17 cellular contexts compared by ENCODE assay signal in genomic region chr11:12922418-12922817, GRCh38.
DNase-seq lines count a peak whose midpoint lies in the region; ATAC-seq, FAIRE-seq and TF ChIP-seq lines count a peak whose summit lies in the region.
"Had no signal": no experiment of that assay in that cellular context is flagged by ENCODE, and none has a peak within 500 bp of the region (broad histone marks: within the 10 kb centered on the region; RNA-seq: fewer than 3 reads in every experiment).

No MANE protein-coding gene starts in this region.

- intact Hi-C loops in mammary epithelial cell (cut with micrococcal nuclease): no loop called here
- intact Hi-C loops in breast epithelium (cut with DNase I; ENCODE audit: low total_unique reads): no loop called here
- intact Hi-C loops in K562 (cut with micrococcal nuclease): no loop called here
- intact Hi-C loops in left colon (cut with DNase I, micrococcal nuclease): no loop called here

- no peak for TF ChIP-seq RAD21 in K562 (CRISPR knock-in tag; conservative IDR thresholded peaks at IDR 0.05 in 1 of 2, IDR thresholded peaks at IDR 0.05 in 1 of 2)

- BruUV-seq in mammary epithelial cell (replicated peaks; lab: Mats Ljungman, UMichigan) (no TSS peak), K562 (replicated peaks; lab: Mats Ljungman, UMichigan) (no TSS peak)

- no peaks in the 10 kb centered on the region for H4K20me1 ChIP-seq in mammary epithelial cell (ENCODE audit: insufficient read depth, low read length)
- no peaks in the 10 kb centered on the region for H4K20me1 ChIP-seq in K562 (replicated peaks; ENCODE audit: control insufficient read depth, insufficient read depth, low read length)

- H3K9ac ChIP-seq in mammary epithelial cell (ENCODE audit: insufficient read depth, low read length) (no peak overlapping the region), K562 (ENCODE audit: insufficient read depth in 1 of 2, low read depth in 2 of 2, low read length in 2 of 2) (no peak overlapping the region)

- TF ChIP-seq POLR2A in breast epithelium (IDR thresholded peaks at IDR 0.05): no peak
- no peak for TF ChIP-seq POLR2A in K562 (conservative IDR thresholded peaks at IDR 0.05)

- dilution Hi-C loops in mammary epithelial cell (cut with HindIII; ENCODE audit: low sequenced_read_pairs): no loop called here

- H3K4me2 ChIP-seq in mammary epithelial cell (ENCODE audit: insufficient read depth, low read depth, low read length): no peak overlapping the region
- no peak overlapping the region for H3K4me2 ChIP-seq in K562 (ENCODE audit: insufficient read depth, low read length)

- H3K9me1 ChIP-seq in K562 (ENCODE audit: control insufficient read depth, insufficient read depth, low read length): no peaks in the 10 kb centered on the region

- ATAC-seq in K562: no peak
- ATAC-seq in left colon: no peak
- ATAC-seq in HG03521 (IDR thresholded peaks at IDR 0.05; ENCODE audit: unreplicated experiment): no peak
- ATAC-seq in GM18909 (IDR thresholded peaks at IDR 0.05; ENCODE audit: poor library complexity, unreplicated experiment): no peak
- ATAC-seq: CD8-positive, alpha-beta T cell had no signal

- no peaks in the 10 kb centered on the region for H3K9me3 ChIP-seq in mammary epithelial cell (replicated peaks; ENCODE audit: insufficient read depth, low read length)
- no peaks in the 10 kb centered on the region for H3K9me3 ChIP-seq in breast epithelium
- H3K9me3 ChIP-seq in K562 (replicated peaks; ENCODE audit: control insufficient read depth, insufficient read depth, low read depth, low read length): no peaks in the 10 kb centered on the region
- H3K9me3 ChIP-seq: Caco-2 had no signal

- peak; percentile 19 for DNase-seq in mammary epithelial cell
- no peak for DNase-seq in breast epithelium (ENCODE audit: low spot score in 2 of 2)
- no peak for DNase-seq in K562 (ENCODE audit: extremely low read depth in 1 of 4, low spot score in 3 of 4)
- DNase-seq in foreskin fibroblast: peak; percentile 16 to 43
- DNase-seq in left colon: no peak
- no peak for DNase-seq in stimulated activated CD4-positive, alpha-beta T cell treated with anti-CD3 and anti-CD28 coated beads, Interleukin-4, amount 100 ng/mL, for 4 hours
- DNase-seq: Caco-2; CD8-positive, alpha-beta T cell; DND-41; GDM1; GOT3; H9 had no signal

- in situ Hi-C loops in mammary epithelial cell (cut with MboI; ENCODE audit: low sequenced_read_pairs in 2 of 2): no loop called here
- in situ Hi-C loops in K562 (cut with MboI): no loop called here

- no peak for TF ChIP-seq EP300 in K562 (IDR thresholded peaks at IDR 0.05; ENCODE audit: low read length)

- H3K27me3 ChIP-seq in mammary epithelial cell (ENCODE audit: insufficient read depth, low read length) (no peaks in the 10 kb centered on the region), breast epithelium (no peaks in the 10 kb centered on the region), K562 (ENCODE audit: control insufficient read depth in 2 of 2, insufficient read depth in 2 of 2, low read length in 2 of 2) (no peaks in the 10 kb centered on the region)

- no peak for TF ChIP-seq CTCF in mammary epithelial cell (conservative IDR thresholded peaks at IDR 0.05 in 1 of 2, IDR thresholded peaks at IDR 0.05 in 1 of 2; ENCODE audit: extremely low read depth in 1 of 2, insufficient read depth in 1 of 2, low read depth in 1 of 2, low read length in 2 of 2)
- no peak for TF ChIP-seq CTCF in breast epithelium (IDR thresholded peaks at IDR 0.05)
- no peak for TF ChIP-seq CTCF in K562 (IDR thresholded peaks at IDR 0.05 in 2 of 3, conservative IDR thresholded peaks at IDR 0.05 in 1 of 3; ENCODE audit: insufficient read depth in 2 of 3, low read depth in 1 of 3, low read length in 3 of 3)
- TF ChIP-seq CTCF in foreskin fibroblast (IDR thresholded peaks at IDR 0.05; ENCODE audit: low read depth, low read length): no peak

- H3K4me1 ChIP-seq in mammary epithelial cell (ENCODE audit: insufficient read depth, low read length): no peaks in the 10 kb centered on the region
- no peaks in the 10 kb centered on the region for H3K4me1 ChIP-seq in breast epithelium
- no peaks in the 10 kb centered on the region for H3K4me1 ChIP-seq in K562 (replicated peaks in 1 of 2; ENCODE audit: control insufficient read depth in 2 of 2, insufficient read depth in 2 of 2, low read length in 2 of 2)

- H3K79me2 ChIP-seq in mammary epithelial cell (ENCODE audit: insufficient read depth, low read length) (peaks cover 2% of the 10 kb centered on the region), K562 (ENCODE audit: control insufficient read depth, insufficient read depth, low read length) (no peaks in the 10 kb centered on the region)

- WGBS in mammary epithelial cell (ENCODE audit: low coverage, missing lambda C conversion rate): 96% methylated on average over 7 of the region's 7 CpGs
- WGBS in K562 (ENCODE audit: insufficient coverage, low coverage, missing lambda C conversion rate): 82% methylated on average over 7 of the region's 7 CpGs

- H3K36me3 ChIP-seq in mammary epithelial cell (ENCODE audit: insufficient read depth, low read length): peaks cover 3% of the 10 kb centered on the region
- no peaks in the 10 kb centered on the region for H3K36me3 ChIP-seq in breast epithelium
- H3K36me3 ChIP-seq in K562 (ENCODE audit: control insufficient read depth, insufficient read depth, low read length): no peaks in the 10 kb centered on the region

- H2AFZ ChIP-seq in mammary epithelial cell (ENCODE audit: low read depth, low read length) (no peak overlapping the region), K562 (ENCODE audit: low read depth, low read length) (no peak overlapping the region)

- H3K27ac ChIP-seq in mammary epithelial cell (ENCODE audit: insufficient read depth, low read depth, low read length): no peak overlapping the region
- H3K27ac ChIP-seq in breast epithelium: no peak overlapping the region
- no peak overlapping the region for H3K27ac ChIP-seq in K562 (ENCODE audit: extremely low read depth, low read depth, low read length)
- H3K27ac ChIP-seq: 22Rv1 had no signal

- CTCF ChIA-PET in mammary epithelial cell (lab: Charles Lee; ENCODE audit: low non-redundant PET): no interaction called here
- CTCF ChIA-PET in K562 (lab: Yijun Ruan, JAX; ENCODE audit: low intra/inter-chr PET ratio): no interaction called here

- H3K4me3 ChIP-seq in mammary epithelial cell (replicated peaks in 1 of 3; ENCODE audit: insufficient read depth in 1 of 3, low read depth in 2 of 3, low read length in 3 of 3) (no peak overlapping the region), breast epithelium (no peak overlapping the region), K562 (no peak overlapping the region), foreskin fibroblast (ENCODE audit: low read depth in 1 of 2, low read length in 2 of 2) (no peak overlapping the region)

- no peak for FAIRE-seq in K562 (lab: Jason Lieb, UNC)
- FAIRE-seq: GM12892, GM19239 had no signal

- POLR2A ChIA-PET in K562 (lab: Yijun Ruan, JAX): interaction anchor here (0.7 to 1.4 kb wide), 2 partner anchors 16 to 23 kb away, joined by 3 to 4 read pairs; no protein-coding TSS in a partner anchor

TF ChIP-seq in K562, 482 proteins besides CTCF, POLR2A, EP300 and RAD21 (continues in another document):
- TF ChIP-seq CXXC5 (CRISPR knock-in tag; IDR thresholded peaks at IDR 0.05) (no peak), ZHX1 (conservative IDR thresholded peaks at IDR 0.05; ENCODE audit: low read length) (no peak), CREB5 (CRISPR knock-in tag; IDR thresholded peaks at IDR 0.05) (no peak), HBP1 (CRISPR knock-in tag; IDR thresholded peaks at IDR 0.05) (no peak), ZNF324 (CRISPR knock-in tag; IDR thresholded peaks at IDR 0.05) (no peak), SMAD4 (CRISPR knock-in tag; conservative IDR thresholded peaks at IDR 0.05) (no peak), DDX20 (tag; IDR thresholded peaks at IDR 0.05; ENCODE audit: low read depth) (no peak), C11orf30 (IDR thresholded peaks at IDR 0.05; ENCODE audit: low read depth) (peak; percentile 14; the same call in 1 of the 2 replicates)

Comparison
In these comparisons a context has a peak if more than half of its experiments do, and no peak if none do; other contexts are left out.
1. DNase-seq: peak in mammary epithelial cell (single experiment) and foreskin fibroblast (2 of 2); none in breast epithelium (0 of 2), K562 (0 of 4), left colon (0 of 2) and stimulated activated CD4-positive, alpha-beta T cell treated with anti-CD3 and anti-CD28 coated beads, Interleukin-4, amount 100 ng/mL, for 4 hours (0 of 2).